In the genomic region with DNA sequence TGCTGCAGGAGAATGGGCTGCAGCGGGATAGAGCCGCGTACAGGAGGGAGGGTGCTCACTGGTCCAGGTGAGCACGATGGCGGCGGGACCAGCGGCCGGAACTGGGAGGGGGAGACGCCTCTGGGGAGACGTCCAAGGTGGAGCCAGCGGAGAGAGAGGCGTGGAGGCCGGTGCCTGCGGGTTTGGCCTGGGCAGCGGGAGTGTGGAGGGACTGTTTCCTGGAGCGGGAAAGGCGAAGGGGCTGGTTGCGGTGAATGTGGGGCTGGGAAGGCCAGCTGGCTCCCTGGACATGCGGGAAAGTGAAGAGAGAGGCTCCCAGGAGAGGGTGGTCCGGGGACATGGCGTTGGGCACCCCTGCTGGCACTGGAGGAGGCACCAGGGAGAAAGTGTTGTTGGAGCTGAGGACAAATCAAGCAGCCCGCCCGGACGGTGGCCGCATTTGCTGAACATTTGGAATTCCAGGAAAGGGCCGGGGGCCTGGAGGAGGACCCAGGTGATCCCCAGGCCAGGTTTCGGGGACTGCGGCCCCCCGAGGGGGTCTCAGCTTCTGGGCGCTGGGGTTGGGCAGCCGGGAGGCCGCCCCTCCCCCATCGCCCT, we compare ENCODE assay signal across 11 cellular contexts. TPM values are rescaled to one million over a fixed set of nuclear protein-coding genes. Genes with fewer than 3 reads are reported as not detected.
DNase-seq lines count a peak whose midpoint lies in the region; TF ChIP-seq lines count a peak whose summit lies in the region.
"Had no signal": no experiment of that assay in that cellular context is flagged by ENCODE, and none has a peak within 500 bp of the region (broad histone marks: within the 10 kb centered on the region; RNA-seq: fewer than 3 reads in every experiment).

No MANE protein-coding gene starts in this region.

- DNase-seq in DMS53 treated with DMSO at 0.1 percent for 48 hours (lab: John Stamatoyannopoulos, UW; ENCODE audit: unreplicated experiment) (peak; percentile 10), NCI-H2196 (lab: John Stamatoyannopoulos, UW; ENCODE audit: unreplicated experiment) (peak; percentile 72), esophagus squamous epithelium (lab: John Stamatoyannopoulos, UW) (no peak), trophoblast cell (peak; percentile 81 to 88), amniotic stem cell (lab: John Stamatoyannopoulos, UW) (no peak), LoVo (ENCODE audit: low spot score) (no peak)
- no peak for DNase-seq in stimulated activated CD8-positive, alpha-beta memory T cell treated with anti-CD3 and anti-CD28 coated beads, Interleukin-4, amount 100 ng/mL, for 48 hours
- no peak for DNase-seq in T-helper 2 cell treated with Interferon-gamma antibody and Interleukin-4, amounts not matched to agents 5 μg/mL and 100 μg/mL, for 36 hours (ENCODE audit: low spot score)
- DNase-seq: activated naive CD4-positive, alpha-beta T cell; KG1; stimulated activated CD4-positive, alpha-beta T cell treated with anti-CD3 and anti-CD28 coated beads, Interleukin-1b, Interleukin-23, amount 100 ng/mL, for 48 hours had no signal

- H3K9me3 ChIP-seq in esophagus squamous epithelium (no peaks in the 10 kb centered on the region), trophoblast cell (ENCODE audit: insufficient read depth, low read depth, low read length) (no peaks in the 10 kb centered on the region)

- H3K4me1 ChIP-seq in esophagus squamous epithelium (peaks cover 4 to 14% (median 11%) of the 10 kb centered on the region in 3 donors), trophoblast cell (ENCODE audit: control insufficient read depth in 1 of 2, insufficient read depth in 2 of 2, low read length in 2 of 2) (peaks cover 37 to 49% of the 10 kb centered on the region in 2 experiments)

- peak overlapping the region; percentile 70 for H3K4me2 ChIP-seq in trophoblast cell (ENCODE audit: low read length)

- H3K4ac ChIP-seq in trophoblast cell (ENCODE audit: low read depth, low read length), result peak overlapping the region; percentile 26

- no peak for TF ChIP-seq POLR2A in esophagus squamous epithelium (IDR thresholded peaks at IDR 0.05)

- H3K36me3 Mint-ChIP-seq in T-helper 2 cell treated with Interferon-gamma antibody and Interleukin-4, amounts not matched to agents 5 μg/mL and 100 μg/mL, for 36 hours (ENCODE audit: low read depth), result no peaks in the 10 kb centered on the region

- H3K9me3 Mint-ChIP-seq in T-helper 2 cell treated with Interferon-gamma antibody and Interleukin-4, amounts not matched to agents 5 μg/mL and 100 μg/mL, for 36 hours, result no peaks in the 10 kb centered on the region

- no peak for TF ChIP-seq CTCF in esophagus squamous epithelium (IDR thresholded peaks at IDR 0.05)

- H2BK12ac ChIP-seq in trophoblast cell (ENCODE audit: low read length), result peak overlapping the region; percentile 42

- no peak overlapping the region for H3K27ac Mint-ChIP-seq in T-helper 2 cell treated with Interferon-gamma antibody and Interleukin-4, amounts not matched to agents 5 μg/mL and 100 μg/mL, for 36 hours

- 1 to 14% methylated on average over 22 to 24 of the region's 33 CpGs for WGBS in esophagus squamous epithelium, 2 donors
- WGBS in trophoblast cell (ENCODE audit: extremely low coverage, insufficient coverage, insufficient read length), result no CpG with 5 or more reads among the region's 33 CpGs

- H3K18ac ChIP-seq in trophoblast cell (ENCODE audit: low read length), result peak overlapping the region; percentile 35

- peak overlapping the region; percentile 55 for H2AFZ ChIP-seq in trophoblast cell (ENCODE audit: insufficient read depth, low read length, poor library complexity)

- no peak overlapping the region for H3K9ac ChIP-seq in trophoblast cell (ENCODE audit: low read length)

- no peaks in the 10 kb centered on the region for H3K4me1 Mint-ChIP-seq in T-helper 2 cell treated with Interferon-gamma antibody and Interleukin-4, amounts not matched to agents 5 μg/mL and 100 μg/mL, for 36 hours (ENCODE audit: low read depth)

- H3K27me3 ChIP-seq in esophagus squamous epithelium (peaks cover 7 to 97% (median 10%) of the 10 kb centered on the region in 4 donors), trophoblast cell (ENCODE audit: insufficient read depth, low read length) (no peaks in the 10 kb centered on the region)

- H3K14ac ChIP-seq in trophoblast cell (ENCODE audit: low read length), result peak overlapping the region; percentile 40

- no peak overlapping the region for H3K23ac ChIP-seq in trophoblast cell (ENCODE audit: low read length)

- H3K27ac ChIP-seq in esophagus squamous epithelium (no peak overlapping the region), trophoblast cell (ENCODE audit: low read depth, low read length) (peak overlapping the region; percentile 24)

- H3K27me3 Mint-ChIP-seq in T-helper 2 cell treated with Interferon-gamma antibody and Interleukin-4, amounts not matched to agents 5 μg/mL and 100 μg/mL, for 36 hours (ENCODE audit: low read depth), result peaks cover 53% of the 10 kb centered on the region

- peaks cover 42% of the 10 kb centered on the region for H3K79me1 ChIP-seq in trophoblast cell (ENCODE audit: low read length)

- peak overlapping the region; percentile 94 for H4K91ac ChIP-seq in trophoblast cell (ENCODE audit: low read depth, low read length)

- peak overlapping the region; percentile 80 for H4K8ac ChIP-seq in trophoblast cell (ENCODE audit: low read depth, low read length)

- peak overlapping the region; percentile 71 for H2BK5ac ChIP-seq in trophoblast cell (ENCODE audit: low read depth, low read length, poor library complexity)

- H4K12ac ChIP-seq in trophoblast cell (ENCODE audit: low read depth, low read length), result no peak overlapping the region

- H3K79me2 ChIP-seq in trophoblast cell (ENCODE audit: control insufficient read depth, insufficient read depth, low read length, poor library complexity), result peaks cover 11% of the 10 kb centered on the region

- no peaks in the 10 kb centered on the region for H3K36me3 ChIP-seq in esophagus squamous epithelium
- H3K36me3 ChIP-seq in trophoblast cell (ENCODE audit: control insufficient read depth in 1 of 2, insufficient read depth in 2 of 2, low read length in 2 of 2), result no peaks in the 10 kb centered on the region

- H2AK5ac ChIP-seq in trophoblast cell (ENCODE audit: low read length), result no peak overlapping the region

- H2BK120ac ChIP-seq in trophoblast cell (ENCODE audit: insufficient read depth, low read length, poor library complexity), result peak overlapping the region; percentile 82

- peak overlapping the region in 3 of 4 donors; percentile 2 to 58 (median 40) for H3K4me3 ChIP-seq in esophagus squamous epithelium
- H3K4me3 ChIP-seq in trophoblast cell (ENCODE audit: low read depth, low read length), result peak overlapping the region; percentile 57

- H3K4me3 Mint-ChIP-seq in T-helper 2 cell treated with Interferon-gamma antibody and Interleukin-4, amounts not matched to agents 5 μg/mL and 100 μg/mL, for 36 hours, result no peak overlapping the region

- intact Hi-C loops in esophagus squamous epithelium (cut with DNase I), result loop anchor here (10.0 kb wide), 1 partner anchor 152 kb away; no protein-coding TSS in a partner anchor

RNA-seq across cellular contexts. Expression of a gene that starts 34.3 kb away (rescaled TPM):
- not detected for total RNA-seq in esophagus squamous epithelium
- polyA plus RNA-seq in trophoblast cell (2013), result not detected in 2 replicates

Comparison
In these comparisons a context has a peak if more than half of its experiments do, and no peak if none do; other contexts are left out.
1. DNase-seq: peak in DMS53 treated with DMSO at 0.1 percent for 48 hours (single experiment), NCI-H2196 (single experiment) and trophoblast cell (2 of 2); none in esophagus squamous epithelium (single experiment), stimulated activated CD8-positive, alpha-beta memory T cell treated with anti-CD3 and anti-CD28 coated beads, Interleukin-4, amount 100 ng/mL, for 48 hours (single experiment), T-helper 2 cell treated with Interferon-gamma antibody and Interleukin-4, amounts not matched to agents 5 μg/mL and 100 μg/mL, for 36 hours (single experiment), amniotic stem cell (single experiment) and LoVo (single experiment).